Comparison of ENCODE assay signal across 40 cellular contexts in the genomic region with DNA sequence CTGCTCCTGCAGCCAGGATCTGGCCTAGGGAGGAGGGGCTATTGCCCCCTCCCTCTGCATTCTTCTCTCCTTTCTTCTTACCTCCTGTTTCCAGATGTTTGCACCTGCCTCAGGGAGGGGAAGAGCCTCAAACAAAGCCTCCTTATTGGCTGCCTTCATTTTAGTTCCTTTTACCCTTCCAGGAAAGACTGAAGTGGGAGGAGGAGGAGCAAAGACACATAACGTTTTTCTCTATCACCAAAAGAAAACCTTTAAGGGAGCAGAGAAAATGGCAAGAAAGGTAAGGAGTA. TPM values are rescaled to one million over a fixed set of nuclear protein-coding genes. Genes with fewer than 3 reads are reported as not detected.
"Had no signal": no experiment of that assay in that cellular context is flagged by ENCODE, and none has a peak within 500 bp of the region (broad histone marks: within the 10 kb centered on the region; RNA-seq: fewer than 3 reads in every experiment).

No MANE protein-coding gene starts in this region.

- H3K9me3 ChIP-seq: body of pancreas, breast epithelium had no signal

- H3K4me1 Mint-ChIP-seq: activated CD4-positive, alpha-beta memory T cell treated with anti-CD3 and anti-CD28 coated beads, Interleukin-2, amount 10 ng/mL, durations not matched to agents 7 days and 5 days; activated CD4-positive, alpha-beta T cell treated with anti-CD3 and anti-CD28 coated beads, Interleukin-2, amount 10 ng/mL, durations not matched to agents 7 days and 5 days; activated CD8-positive, alpha-beta memory T cell treated with anti-CD3 and anti-CD28 coated beads, Interleukin-2, amount 10 ng/mL, durations not matched to agents 7 days and 5 days; activated naive CD4-positive, alpha-beta T cell treated with anti-CD3 and anti-CD28 coated beads, Interleukin-2, amount 10 ng/mL, durations not matched to agents 7 days and 5 days; activated naive CD8-positive, alpha-beta T cell treated with anti-CD3 and anti-CD28 coated beads, Interleukin-2, amount 10 ng/mL, durations not matched to agents 7 days and 5 days had no signal

- H3K9me3 Mint-ChIP-seq: activated CD4-positive, alpha-beta memory T cell treated with anti-CD3 and anti-CD28 coated beads, Interleukin-2, amount 10 ng/mL, durations not matched to agents 7 days and 5 days; activated CD4-positive, alpha-beta T cell treated with anti-CD3 and anti-CD28 coated beads, Interleukin-2, amount 10 ng/mL, durations not matched to agents 7 days and 5 days; activated naive CD4-positive, alpha-beta T cell treated with anti-CD3 and anti-CD28 coated beads, Interleukin-2, amount 10 ng/mL, durations not matched to agents 7 days and 5 days; T-helper 2 cell treated with Interferon-gamma antibody and Interleukin-4, amounts not matched to agents 5 μg/mL and 100 μg/mL, for 36 hours had no signal

- H3K36me3 ChIP-seq: brain microvascular endothelial cell, breast epithelium had no signal

- H3K4me1 ChIP-seq: body of pancreas, breast epithelium had no signal

- H3K36me3 Mint-ChIP-seq: activated CD8-positive, alpha-beta memory T cell treated with anti-CD3 and anti-CD28 coated beads, Interleukin-2, amount 10 ng/mL, durations not matched to agents 7 days and 5 days; activated naive CD4-positive, alpha-beta T cell treated with anti-CD3 and anti-CD28 coated beads, Interleukin-2, amount 10 ng/mL, durations not matched to agents 7 days and 5 days; activated naive CD4-positive, alpha-beta T cell treated with anti-CD3 and anti-CD28 coated beads, Interleukin-2, amount 50 U/mL, for 24 hours; activated naive CD8-positive, alpha-beta T cell treated with anti-CD3 and anti-CD28 coated beads, Interleukin-2, amount 10 ng/mL, durations not matched to agents 7 days and 5 days had no signal

- H3K4me3 ChIP-seq: body of pancreas, breast epithelium, coronary artery had no signal

- DNase-seq: activated CD4-positive, alpha-beta memory T cell treated with anti-CD3 and anti-CD28 coated beads, Interleukin-2, amount 10 ng/mL, durations not matched to agents 7 days and 5 days; activated CD4-positive, alpha-beta T cell treated with anti-CD3 and anti-CD28 coated beads for 1 hour; activated CD4-positive, alpha-beta T cell treated with anti-CD3 and anti-CD28 coated beads for 36 hours; activated CD4-positive, alpha-beta T cell treated with anti-CD3 and anti-CD28 coated beads for 48 hours; activated CD4-positive, alpha-beta T cell treated with anti-CD3 and anti-CD28 coated beads, Interleukin-2, amount 10 ng/mL, durations not matched to agents 7 days and 5 days; activated CD4-positive, alpha-beta T cell treated with anti-CD3 and anti-CD28 coated beads, Interleukin-2, amount 50 U/mL, for 48 hours; activated CD4-positive, CD25-positive, alpha-beta regulatory T cell; activated CD8-positive, alpha-beta memory T cell treated with anti-CD3 and anti-CD28 coated beads for 24 hours; activated CD8-positive, alpha-beta memory T cell treated with anti-CD3 and anti-CD28 coated beads, Interleukin-2, amount 10 ng/mL, durations not matched to agents 7 days and 5 days; activated CD8-positive, alpha-beta memory T cell treated with anti-CD3 and anti-CD28 coated beads, Interleukin-2, amount 50 U/mL, for 48 hours; activated CD8-positive, alpha-beta T cell treated with anti-CD3 and anti-CD28 coated beads, Interleukin-2, amount 10 ng/mL, durations not matched to agents 7 days and 5 days; activated effector memory CD4-positive, alpha-beta T cell treated with Interleukin-2 at 50 U/mL for 16 hours; activated gamma-delta T cell; activated naive CD4-positive, alpha-beta T cell treated with anti-CD3 and anti-CD28 coated beads, Interleukin-2, amount 10 ng/mL, durations not matched to agents 7 days and 5 days; activated naive CD4-positive, alpha-beta T cell treated with Interleukin-2 at 50 U/mL for 16 hours; activated naive CD8-positive, alpha-beta T cell treated with anti-CD3 and anti-CD28 coated beads, Interleukin-2, amount 10 ng/mL, durations not matched to agents 7 days and 5 days; activated naive CD8-positive, alpha-beta T cell treated with anti-CD3 and anti-CD28 coated beads, Interleukin-2, amount 50 U/mL, for 24 hours; activated T-cell treated with anti-CD3 and anti-CD28 coated beads, Interleukin-2, amount 50 U/mL, for 24 hours; activated T-cell treated with anti-CD3 and anti-CD28 coated beads, Interleukin-2, amount 50 U/mL, for 48 hours; amygdala; aorta; body of pancreas; brain microvascular endothelial cell; central memory CD4-positive, alpha-beta T cell; T-helper 2 cell; T-helper 9 cell had no signal

- ATAC-seq: activated CD4-positive, alpha-beta T cell treated with anti-CD3 and anti-CD28 coated beads for 36 hours; activated CD4-positive, CD25-positive, alpha-beta regulatory T cell treated with anti-CD3 and anti-CD28 coated beads, Interleukin-2, amount 50 U/mL, for 24 hours; activated CD8-positive, alpha-beta memory T cell treated with anti-CD3 and anti-CD28 coated beads, Interleukin-2, amount 10 ng/mL, durations not matched to agents 7 days and 5 days; activated CD8-positive, alpha-beta T cell treated with anti-CD3 and anti-CD28 coated beads, Interleukin-2, amount 10 ng/mL, durations not matched to agents 7 days and 5 days; activated naive CD8-positive, alpha-beta T cell treated with anti-CD3 and anti-CD28 coated beads, Interleukin-2, amount 50 U/mL, for 24 hours; body of pancreas had no signal

- H3K27ac ChIP-seq: body of pancreas, brain microvascular endothelial cell, breast epithelium, coronary artery, VCaP had no signal

- H3K4me3 Mint-ChIP-seq: activated CD4-positive, alpha-beta memory T cell treated with anti-CD3 and anti-CD28 coated beads, Interleukin-2, amount 10 ng/mL, durations not matched to agents 7 days and 5 days; activated CD4-positive, alpha-beta T cell treated with anti-CD3 and anti-CD28 coated beads for 36 hours; activated CD4-positive, alpha-beta T cell treated with anti-CD3 and anti-CD28 coated beads, Interleukin-2, amount 10 ng/mL, durations not matched to agents 7 days and 5 days; activated CD8-positive, alpha-beta memory T cell treated with anti-CD3 and anti-CD28 coated beads, Interleukin-2, amount 10 ng/mL, durations not matched to agents 7 days and 5 days; activated CD8-positive, alpha-beta T cell treated with anti-CD3 and anti-CD28 coated beads, Interleukin-2, amount 10 ng/mL, durations not matched to agents 7 days and 5 days; activated naive CD4-positive, alpha-beta T cell treated with anti-CD3 and anti-CD28 coated beads, Interleukin-2, amount 10 ng/mL, durations not matched to agents 7 days and 5 days; activated naive CD4-positive, alpha-beta T cell treated with anti-CD3 and anti-CD28 coated beads, Interleukin-2, amount 50 U/mL, for 24 hours; activated naive CD8-positive, alpha-beta T cell; activated naive CD8-positive, alpha-beta T cell treated with anti-CD3 and anti-CD28 coated beads, Interleukin-2, amount 10 ng/mL, durations not matched to agents 7 days and 5 days; activated naive CD8-positive, alpha-beta T cell treated with anti-CD3 and anti-CD28 coated beads, Interleukin-2, amount 50 U/mL, for 24 hours; activated T-cell treated with anti-CD3 and anti-CD28 coated beads, Interleukin-2, amount 50 U/mL, for 24 hours; T-helper 2 cell treated with Interferon-gamma antibody and Interleukin-4, amounts not matched to agents 5 μg/mL and 100 μg/mL, for 36 hours had no signal

- FAIRE-seq: astrocyte, colon, TTC549 had no signal

- H3K27me3 ChIP-seq: body of pancreas, brain microvascular endothelial cell, breast epithelium had no signal

- H3K27ac Mint-ChIP-seq: activated CD4-positive, alpha-beta memory T cell treated with anti-CD3 and anti-CD28 coated beads, Interleukin-2, amount 10 ng/mL, durations not matched to agents 7 days and 5 days; activated CD4-positive, alpha-beta T cell treated with anti-CD3 and anti-CD28 coated beads for 36 hours; activated CD4-positive, alpha-beta T cell treated with anti-CD3 and anti-CD28 coated beads, Interleukin-2, amount 10 ng/mL, durations not matched to agents 7 days and 5 days; activated CD8-positive, alpha-beta memory T cell treated with anti-CD3 and anti-CD28 coated beads, Interleukin-2, amount 10 ng/mL, durations not matched to agents 7 days and 5 days; activated CD8-positive, alpha-beta T cell treated with anti-CD3 and anti-CD28 coated beads, Interleukin-2, amount 10 ng/mL, durations not matched to agents 7 days and 5 days; activated naive CD4-positive, alpha-beta T cell treated with anti-CD3 and anti-CD28 coated beads, Interleukin-2, amount 10 ng/mL, durations not matched to agents 7 days and 5 days; activated naive CD4-positive, alpha-beta T cell treated with anti-CD3 and anti-CD28 coated beads, Interleukin-2, amount 50 U/mL, for 24 hours; activated naive CD8-positive, alpha-beta T cell; activated naive CD8-positive, alpha-beta T cell treated with anti-CD3 and anti-CD28 coated beads, Interleukin-2, amount 10 ng/mL, durations not matched to agents 7 days and 5 days; activated naive CD8-positive, alpha-beta T cell treated with anti-CD3 and anti-CD28 coated beads, Interleukin-2, amount 50 U/mL, for 24 hours; activated T-cell treated with anti-CD3 and anti-CD28 coated beads, Interleukin-2, amount 50 U/mL, for 24 hours; activated T-helper 2 cell treated with anti-CD3 and anti-CD28 coated beads, Interferon-gamma antibody, Interleukin-2, Interleukin-4, amounts not matched to agents 10 μg/mL and 5 μg/mL and 100 μg/mL, durations not matched to agents 14 hours and 24 hours and 36 hours; T-helper 2 cell treated with Interferon-gamma antibody and Interleukin-4, amounts not matched to agents 5 μg/mL and 100 μg/mL, for 36 hours had no signal

RNA-seq across cellular contexts. Expression of a gene that starts 13.3 kb away (rescaled TPM):
- total RNA-seq: activated CD4-positive, alpha-beta memory T cell treated with anti-CD3 and anti-CD28 coated beads, Interleukin-2, amount 10 ng/mL, durations not matched to agents 7 days and 5 days; activated CD4-positive, alpha-beta T cell treated with anti-CD3 and anti-CD28 coated beads for 36 hours; activated CD4-positive, alpha-beta T cell treated with anti-CD3 and anti-CD28 coated beads, Interleukin-2, amount 10 ng/mL, durations not matched to agents 7 days and 5 days; activated CD8-positive, alpha-beta memory T cell treated with anti-CD3 and anti-CD28 coated beads, Interleukin-2, amount 10 ng/mL, durations not matched to agents 7 days and 5 days; activated CD8-positive, alpha-beta T cell treated with anti-CD3 and anti-CD28 coated beads, Interleukin-2, amount 10 ng/mL, durations not matched to agents 7 days and 5 days; activated naive CD8-positive, alpha-beta T cell treated with anti-CD3 and anti-CD28 coated beads, Interleukin-2, amount 10 ng/mL, durations not matched to agents 7 days and 5 days; activated T-helper 2 cell treated with anti-CD3 and anti-CD28 coated beads, Interferon-gamma antibody, Interleukin-2, Interleukin-4, amounts not matched to agents 10 μg/mL and 5 μg/mL and 100 μg/mL, durations not matched to agents 14 hours and 24 hours and 36 hours; aorta; astrocyte; body of pancreas; cardiac septum; cerebellum had no signal
- polyA plus RNA-seq: aorta had no signal

RNA-seq across cellular contexts. Expression of a gene that starts 50.3 kb away (rescaled TPM):
- total RNA-seq: activated CD4-positive, alpha-beta memory T cell treated with anti-CD3 and anti-CD28 coated beads, Interleukin-2, amount 10 ng/mL, durations not matched to agents 7 days and 5 days; activated CD4-positive, alpha-beta T cell treated with anti-CD3 and anti-CD28 coated beads for 36 hours; activated CD4-positive, alpha-beta T cell treated with anti-CD3 and anti-CD28 coated beads, Interleukin-2, amount 10 ng/mL, durations not matched to agents 7 days and 5 days; activated CD8-positive, alpha-beta memory T cell treated with anti-CD3 and anti-CD28 coated beads, Interleukin-2, amount 10 ng/mL, durations not matched to agents 7 days and 5 days; activated CD8-positive, alpha-beta T cell treated with anti-CD3 and anti-CD28 coated beads, Interleukin-2, amount 10 ng/mL, durations not matched to agents 7 days and 5 days; activated naive CD8-positive, alpha-beta T cell treated with anti-CD3 and anti-CD28 coated beads, Interleukin-2, amount 10 ng/mL, durations not matched to agents 7 days and 5 days; activated T-helper 2 cell treated with anti-CD3 and anti-CD28 coated beads, Interferon-gamma antibody, Interleukin-2, Interleukin-4, amounts not matched to agents 10 μg/mL and 5 μg/mL and 100 μg/mL, durations not matched to agents 14 hours and 24 hours and 36 hours; aorta; astrocyte; body of pancreas; breast epithelium; cardiac septum had no signal
- polyA plus RNA-seq: adipose tissue had no signal
